ENCODE assay signal across 14 cellular contexts in the genomic region with DNA sequence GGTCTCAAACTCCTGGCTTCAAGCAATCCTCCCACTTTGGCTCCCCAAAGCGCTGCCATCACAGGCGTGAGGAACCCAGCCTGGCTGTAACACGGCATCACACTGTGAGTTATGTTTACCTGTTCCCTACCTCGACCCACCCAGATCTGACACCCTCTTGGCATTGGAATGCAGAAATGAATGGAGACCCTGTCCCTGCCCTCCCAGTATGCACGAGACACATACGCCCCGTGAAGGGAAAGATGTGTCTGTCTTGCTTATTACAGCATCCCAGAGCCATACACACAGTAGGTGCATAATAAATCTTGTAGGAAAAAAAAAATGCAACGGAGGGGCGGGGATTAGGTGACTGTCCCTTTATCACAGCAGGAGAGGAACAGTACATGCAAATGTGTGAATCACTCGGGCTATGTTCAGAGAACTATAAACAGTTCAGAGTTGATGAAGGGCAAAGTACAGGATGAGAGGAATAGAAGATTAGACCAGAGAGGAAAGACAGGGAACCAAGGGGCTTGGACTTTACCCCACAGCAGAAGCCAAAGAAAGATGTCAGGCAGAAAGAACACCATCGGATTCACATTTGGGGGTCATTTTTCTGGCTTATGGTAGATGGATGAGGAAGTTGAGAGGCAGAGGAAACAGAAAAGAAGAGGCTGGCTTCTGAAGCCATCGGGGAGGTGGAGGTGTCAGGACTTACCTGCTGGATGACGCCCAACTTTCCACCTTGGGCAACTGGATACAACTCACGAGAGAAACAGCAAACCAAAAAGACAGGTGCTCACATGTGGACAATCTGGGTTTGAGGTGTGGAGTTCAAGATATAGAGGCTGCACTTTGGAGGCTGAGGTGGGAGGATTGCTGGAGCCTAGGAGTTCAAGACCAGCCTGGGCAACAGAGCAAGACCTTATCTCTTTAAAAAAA.
DNase-seq lines count a peak whose midpoint lies in the region; ATAC-seq and TF ChIP-seq lines count a peak whose summit lies in the region.
"Had no signal": no experiment of that assay in that cellular context is flagged by ENCODE, and none has a peak within 500 bp of the region (broad histone marks: within the 10 kb centered on the region; RNA-seq: fewer than 3 reads in every experiment).

No MANE protein-coding gene starts in this region.

- H3K9me2 ChIP-seq in OCI-LY7 (ENCODE audit: insufficient read depth, low read length) = no peaks in the 10 kb centered on the region

- H3K27me3 ChIP-seq in transverse colon = no peaks in the 10 kb centered on the region
- H3K27me3 ChIP-seq: brain microvascular endothelial cell had no signal

- H3K27ac ChIP-seq in OCI-LY7 (ENCODE audit: low read depth, low read length, poor library complexity, severe bottlenecking) (peak overlapping the region; percentile 41), transverse colon (peak overlapping the region; percentile 81 to 92 (median 88))
- H3K27ac ChIP-seq: brain microvascular endothelial cell, WERI-Rb-1 had no signal

- no peaks in the 10 kb centered on the region for H3K9me3 Mint-ChIP-seq in stimulated activated effector memory CD8-positive, alpha-beta T cell treated with anti-CD3 and anti-CD28 coated beads, Interleukin-12 subunit alpha, Interleukin-12 subunit beta, amount 100 ng/mL, for 72 hours

- TF ChIP-seq POLR2A in transverse colon (IDR thresholded peaks at IDR 0.05) = peak; percentile 23

- H3K27ac Mint-ChIP-seq in stimulated activated effector memory CD8-positive, alpha-beta T cell treated with anti-CD3 and anti-CD28 coated beads, Interleukin-12 subunit alpha, Interleukin-12 subunit beta, amount 100 ng/mL, for 72 hours = no peak overlapping the region

- H3K36me3 ChIP-seq in OCI-LY7 (ENCODE audit: insufficient read depth, low read length) (no peaks in the 10 kb centered on the region), transverse colon (no peaks in the 10 kb centered on the region)
- H3K36me3 ChIP-seq: brain microvascular endothelial cell, WERI-Rb-1 had no signal

- WGBS in transverse colon (ENCODE audit: low coverage in 1 of 2), 2 donors = 38 to 45% methylated on average over 5 to 14 of the region's 14 CpGs

- TF ChIP-seq CTCF in OCI-LY7 (conservative IDR thresholded peaks at IDR 0.05; ENCODE audit: low read length) = no peak
- TF ChIP-seq CTCF in transverse colon (IDR thresholded peaks at IDR 0.05) = no peak
- no peak for TF ChIP-seq CTCF in GM10266 (IDR thresholded peaks at IDR 0.05; ENCODE audit: control insufficient read depth, insufficient read depth, low read depth, missing control alignments)

- intact Hi-C loops in left ventricle myocardium superior (cut with micrococcal nuclease) (loop anchor here (5.0 kb wide), 1 partner anchor 92 kb away; a partner anchor contains a TSS), cardiac septum (cut with DNase I) (loop anchor here (5.0 kb wide), 1 partner anchor 43 kb away; no protein-coding TSS in a partner anchor), OCI-LY7 (cut with micrococcal nuclease; ENCODE audit: unreplicated experiment) (loop anchor here (2.0 kb wide), 3 partner anchors 39 to 141 kb away; no protein-coding TSS in a partner anchor), transverse colon (cut with DNase I; ENCODE audit: low total_unique reads) (loop anchor here (5.0 kb wide), 1 partner anchor 53 kb away; no protein-coding TSS in a partner anchor)

- H3K4me3 Mint-ChIP-seq in stimulated activated effector memory CD8-positive, alpha-beta T cell treated with anti-CD3 and anti-CD28 coated beads, Interleukin-12 subunit alpha, Interleukin-12 subunit beta, amount 100 ng/mL, for 72 hours = no peak overlapping the region

- H3K9me3 ChIP-seq in OCI-LY7 (ENCODE audit: low read length) = no peaks in the 10 kb centered on the region
- H3K9me3 ChIP-seq in transverse colon = no peaks in the 10 kb centered on the region

- H3K4me2 ChIP-seq in OCI-LY7 (ENCODE audit: low read length) = peak overlapping the region; percentile 78

- H3K4me1 ChIP-seq in OCI-LY7 (ENCODE audit: insufficient read depth, low read length, poor library complexity, severe bottlenecking) (peaks cover 33% of the 10 kb centered on the region), transverse colon (peaks cover 14 to 61% (median 37%) of the 10 kb centered on the region in 4 donors)

- no peak overlapping the region for H2AFZ ChIP-seq in OCI-LY7 (ENCODE audit: low read length)

- DNase-seq in left ventricle myocardium superior (no peak), cardiac septum (ENCODE audit: low spot score) (no peak), OCI-LY7 (ENCODE audit: low spot score) (peak; percentile 34), kidney tubule cell (ENCODE audit: low spot score) (peak; percentile 53), transverse colon (peak; percentile 57), GM10266 (ENCODE audit: extremely low spot score) (no peak)
- no peak for DNase-seq in stimulated activated effector memory CD8-positive, alpha-beta T cell treated with anti-CD3 and anti-CD28 coated beads, Interleukin-12 subunit alpha, Interleukin-12 subunit beta, amount 100 ng/mL, for 72 hours (ENCODE audit: low spot score in 2 of 2)
- DNase-seq in stimulated activated CD4-positive, alpha-beta T cell treated with anti-CD3 and anti-CD28 coated beads, Interleukin-2, amount 100 ng/mL, for 48 hours = no peak
- DNase-seq: activated T-cell treated with anti-CD3 and anti-CD28 coated beads for 4 hours, brain microvascular endothelial cell, HCEC 1CT, hippocampal formation, NCI-H2227 treated with DMSO at 0.1 percent for 48 hours, WERI-Rb-1 had no signal

- in situ Hi-C loops in transverse colon (cut with MboI; ENCODE audit: low pct_ligation_motif_present in 1 of 4, low pct_unique_long_range_greater_than_20kb in 1 of 4, low sequenced_read_pairs in 3 of 4) = loop anchor here (5.0 to 25.0 kb wide), 3 partner anchors 87 to 95 kb away; a partner anchor contains a TSS

- peak; percentile 23 for ATAC-seq in left ventricle myocardium superior
- no peak for ATAC-seq in stimulated activated effector memory CD8-positive, alpha-beta T cell treated with anti-CD3 and anti-CD28 coated beads, Interleukin-12 subunit alpha, Interleukin-12 subunit beta, amount 100 ng/mL, for 72 hours

- POLR2A ChIA-PET in OCI-LY7 (lab: Charles Lee) = interaction anchor here (0.6 kb wide), 1 partner anchor 29 kb away, joined by 5 read pairs; no protein-coding TSS in a partner anchor

- H4K20me1 ChIP-seq in OCI-LY7 (ENCODE audit: insufficient read depth, low read length) = no peaks in the 10 kb centered on the region

- peaks cover 23% of the 10 kb centered on the region; the same call in 1 of the 2 replicates for H3K79me2 ChIP-seq in OCI-LY7 (ENCODE audit: insufficient read depth, low read depth, low read length)

- no TSS peak for BruUV-seq in OCI-LY7 (replicated peaks; lab: Mats Ljungman, UMichigan)

- CTCF ChIA-PET in OCI-LY7 (lab: Charles Lee; ENCODE audit: unreplicated experiment) = no interaction called here

- H3K4me3 ChIP-seq in OCI-LY7 (ENCODE audit: low read depth, low read length, poor library complexity, severe bottlenecking) = peak overlapping the region; percentile 27
- peak overlapping the region in 1 of 4 donors; percentile 15 for H3K4me3 ChIP-seq in transverse colon

- no peak for TF ChIP-seq EP300 in transverse colon (IDR thresholded peaks at IDR 0.05; ENCODE audit: low read depth)

- peaks cover 12% of the 10 kb centered on the region for H3K36me3 Mint-ChIP-seq in stimulated activated effector memory CD8-positive, alpha-beta T cell treated with anti-CD3 and anti-CD28 coated beads, Interleukin-12 subunit alpha, Interleukin-12 subunit beta, amount 100 ng/mL, for 72 hours

- H3K4me1 Mint-ChIP-seq in stimulated activated effector memory CD8-positive, alpha-beta T cell treated with anti-CD3 and anti-CD28 coated beads, Interleukin-12 subunit alpha, Interleukin-12 subunit beta, amount 100 ng/mL, for 72 hours = peaks cover 20% of the 10 kb centered on the region

Comparison
In these comparisons a context has a peak if more than half of its experiments do, and no peak if none do; other contexts are left out.
1. DNase-seq: peak in OCI-LY7 (single experiment), kidney tubule cell (single experiment) and transverse colon (single experiment); none in left ventricle myocardium superior (single experiment), cardiac septum (single experiment), stimulated activated effector memory CD8-positive, alpha-beta T cell treated with anti-CD3 and anti-CD28 coated beads, Interleukin-12 subunit alpha, Interleukin-12 subunit beta, amount 100 ng/mL, for 72 hours (0 of 2), stimulated activated CD4-positive, alpha-beta T cell treated with anti-CD3 and anti-CD28 coated beads, Interleukin-2, amount 100 ng/mL, for 48 hours (0 of 2) and GM10266 (single experiment).